In the genomic region with DNA sequence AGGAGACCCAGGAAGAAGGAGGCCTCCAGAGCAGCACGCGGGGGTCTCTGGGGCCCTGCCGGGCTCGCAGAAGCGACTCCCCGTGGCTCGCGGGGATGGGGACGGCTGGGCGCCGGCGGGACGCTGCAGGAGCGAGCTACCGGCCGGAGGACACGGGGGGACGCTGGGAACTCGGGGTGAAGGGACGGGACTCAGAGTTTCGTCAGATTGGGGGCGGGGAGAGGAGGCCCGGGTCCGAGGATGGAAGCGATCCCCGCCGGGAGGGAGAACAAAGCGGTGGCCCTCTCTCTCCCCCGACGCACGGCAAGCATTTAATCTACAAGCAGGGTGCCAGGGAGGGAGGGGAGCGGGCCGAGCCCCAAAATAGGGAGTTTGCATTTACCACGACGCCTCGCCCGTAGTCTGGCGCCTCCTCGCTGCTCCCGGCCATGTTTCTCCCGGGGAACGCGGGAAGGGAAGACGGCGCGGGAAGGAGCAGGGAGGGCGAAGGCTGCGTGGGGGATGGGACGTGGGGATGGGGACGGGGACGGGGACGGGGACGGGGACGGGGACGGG, we compare ENCODE assay signal across 8 cellular contexts. TPM values are rescaled to one million over a fixed set of nuclear protein-coding genes. Genes with fewer than 3 reads are reported as not detected.
DNase-seq lines count a peak whose midpoint lies in the region; ATAC-seq and TF ChIP-seq lines count a peak whose summit lies in the region.

A gene with protein sequence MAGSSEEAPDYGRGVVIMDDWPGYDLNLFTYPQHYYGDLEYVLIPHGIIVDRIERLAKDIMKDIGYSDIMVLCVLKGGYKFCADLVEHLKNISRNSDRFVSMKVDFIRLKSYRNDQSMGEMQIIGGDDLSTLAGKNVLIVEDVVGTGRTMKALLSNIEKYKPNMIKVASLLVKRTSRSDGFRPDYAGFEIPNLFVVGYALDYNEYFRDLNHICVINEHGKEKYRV (minus strand): TSS at position 461 of the 555 bp plus-strand sequence. CDS start 31 bp downstream, at position 430.

- CTCF ChIA-PET in AG04449 (lab: Yijun Ruan, JAX): interaction anchor here (0.6 to 1.7 kb wide), 5 partner anchors 9 to 329 kb away, joined by 3 to 5 read pairs (median 3); a partner anchor contains a TSS

- H3K27ac ChIP-seq in cingulate gyrus (ENCODE audit: low read depth, low read length): peak within 1 kb of the TSS; percentile 94

- POLR2A ChIA-PET in AG04449 (lab: Yijun Ruan, JAX): interaction anchor here (1.0 kb wide), 1 partner anchor 10 kb away, joined by 3 read pairs; no protein-coding TSS in a partner anchor

- H3K4me3 ChIP-seq in AG04449 (ENCODE audit: low read depth, low read length): peak within 1 kb of the TSS; percentile 58

- H3K36me3 Mint-ChIP-seq in T-helper 1 cell treated with Interleukin-12 subunit alpha and Interleukin-12 subunit beta and Interleukin-4 antibody, amounts not matched to agents 30 μg/mL and 1 μg/mL, for 36 hours (ENCODE audit: low read depth): no peaks in the 10 kb centered on the region
- H3K36me3 Mint-ChIP-seq in stimulated activated naive B cell treated with anti-CD40 and anti-IgM and Interleukin-4, amounts not matched to agents 10 μg/mL and 1 μg/mL and 100 μg/mL, for 72 hours: no peaks in the 10 kb centered on the region

- DNase-seq in AG04449 (ENCODE audit: low read depth, low spot score) (no peak), left lobe of liver (ENCODE audit: low spot score) (no peak), GF-D8 (lab: John Stamatoyannopoulos, UW) (no peak)
- DNase-seq in stimulated activated naive B cell treated with anti-CD40 and anti-IgM and Interleukin-4, amounts not matched to agents 10 μg/mL and 1 μg/mL and 100 μg/mL, for 72 hours: no peak

- peak within 1 kb of the TSS; percentile 64 for H3K27ac Mint-ChIP-seq in T-helper 1 cell treated with Interleukin-12 subunit alpha and Interleukin-12 subunit beta and Interleukin-4 antibody, amounts not matched to agents 30 μg/mL and 1 μg/mL, for 36 hours
- peak within 1 kb of the TSS; percentile 27 for H3K27ac Mint-ChIP-seq in stimulated activated naive B cell treated with anti-CD40 and anti-IgM and Interleukin-4, amounts not matched to agents 10 μg/mL and 1 μg/mL and 100 μg/mL, for 72 hours

- TF ChIP-seq CTCF in AG04449 (IDR thresholded peaks at IDR 0.05; ENCODE audit: insufficient read depth, low read length, missing control alignments): peak; percentile 25

- ATAC-seq in GM18498 (IDR thresholded peaks at IDR 0.05; ENCODE audit: unreplicated experiment): peak; percentile 36
- peak; percentile 29 for ATAC-seq in HG03039 (IDR thresholded peaks at IDR 0.05; ENCODE audit: unreplicated experiment)
- peak; percentile 72 for ATAC-seq in left lobe of liver
- ATAC-seq in stimulated activated naive B cell treated with anti-CD40 and anti-IgM and Interleukin-4, amounts not matched to agents 10 μg/mL and 1 μg/mL and 100 μg/mL, for 72 hours (replicated peaks): peak; percentile 31 to 33

- H3K27me3 Mint-ChIP-seq in T-helper 1 cell treated with Interleukin-12 subunit alpha and Interleukin-12 subunit beta and Interleukin-4 antibody, amounts not matched to agents 30 μg/mL and 1 μg/mL, for 36 hours (ENCODE audit: low read depth): peaks cover 8% of the 10 kb centered on the region
- peaks cover 44 to 58% of the 10 kb centered on the region in 2 donors for H3K27me3 Mint-ChIP-seq in stimulated activated naive B cell treated with anti-CD40 and anti-IgM and Interleukin-4, amounts not matched to agents 10 μg/mL and 1 μg/mL and 100 μg/mL, for 72 hours

- H3K4me3 Mint-ChIP-seq in T-helper 1 cell treated with Interleukin-12 subunit alpha and Interleukin-12 subunit beta and Interleukin-4 antibody, amounts not matched to agents 30 μg/mL and 1 μg/mL, for 36 hours: peak within 1 kb of the TSS; percentile 80
- H3K4me3 Mint-ChIP-seq in stimulated activated naive B cell treated with anti-CD40 and anti-IgM and Interleukin-4, amounts not matched to agents 10 μg/mL and 1 μg/mL and 100 μg/mL, for 72 hours: peak within 1 kb of the TSS; percentile 73 to 80

- no peaks in the 10 kb centered on the region for H3K9me3 Mint-ChIP-seq in T-helper 1 cell treated with Interleukin-12 subunit alpha and Interleukin-12 subunit beta and Interleukin-4 antibody, amounts not matched to agents 30 μg/mL and 1 μg/mL, for 36 hours
- H3K9me3 Mint-ChIP-seq in stimulated activated naive B cell treated with anti-CD40 and anti-IgM and Interleukin-4, amounts not matched to agents 10 μg/mL and 1 μg/mL and 100 μg/mL, for 72 hours: peaks cover 0 to 3% of the 10 kb centered on the region in 2 donors

- peaks cover 15% of the 10 kb centered on the region for H3K4me1 Mint-ChIP-seq in T-helper 1 cell treated with Interleukin-12 subunit alpha and Interleukin-12 subunit beta and Interleukin-4 antibody, amounts not matched to agents 30 μg/mL and 1 μg/mL, for 36 hours (ENCODE audit: low read depth)
- H3K4me1 Mint-ChIP-seq in stimulated activated naive B cell treated with anti-CD40 and anti-IgM and Interleukin-4, amounts not matched to agents 10 μg/mL and 1 μg/mL and 100 μg/mL, for 72 hours: peaks cover 4 to 12% of the 10 kb centered on the region in 2 donors

RNA-seq across cellular contexts. Expression of the gene that starts here (rescaled TPM):
- total RNA-seq in left lobe of liver: 0.63 TPM

Comparison
In these comparisons a context has a peak if more than half of its experiments do, and no peak if none do; other contexts are left out.
1. Peak in ATAC-seq in left lobe of liver; RNA of the gene not detected or under 1 TPM.